ENCODE assay signal across 9 cellular contexts in genomic region chr12:91361864-91362263, GRCh38.
A peak's percentile ranks its signal among the peaks of the same experiment; 100 is the strongest.
DNase-seq lines count a peak whose midpoint lies in the region; ATAC-seq and TF ChIP-seq lines count a peak whose summit lies in the region.
"Had no signal": no experiment of that assay in that cellular context is flagged by ENCODE, and none has a peak within 500 bp of the region (broad histone marks: within the 10 kb centered on the region; RNA-seq: fewer than 3 reads in every experiment).

No MANE protein-coding gene starts in this region.

- H3K27ac ChIP-seq in tibial nerve: no peak overlapping the region

- POLR2A ChIA-PET in activated CD8-positive, alpha-beta T cell treated with anti-CD3 and anti-CD28 coated beads for 36 hours (lab: Charles Lee): no interaction called here
- POLR2A ChIA-PET in activated CD8-positive, alpha-beta T cell treated with anti-CD3 and anti-CD28 coated beads, Interleukin-2, amount 10 ng/mL, durations not matched to agents 7 days and 5 days (lab: Charles Lee): no interaction called here

- peaks cover 0 to 7% (median 0%) of the 10 kb centered on the region in 4 donors for H3K4me1 ChIP-seq in tibial nerve

- ATAC-seq in activated CD8-positive, alpha-beta T cell treated with anti-CD3 and anti-CD28 coated beads for 36 hours: peak; percentile 60
- ATAC-seq in activated CD8-positive, alpha-beta T cell treated with anti-CD3 and anti-CD28 coated beads, Interleukin-2, amount 10 ng/mL, durations not matched to agents 7 days and 5 days: no peak

- H3K27me3 ChIP-seq in tibial nerve: no peaks in the 10 kb centered on the region

- H3K9me3 Mint-ChIP-seq in activated CD8-positive, alpha-beta T cell treated with anti-CD3 and anti-CD28 coated beads for 36 hours: no peaks in the 10 kb centered on the region
- no peaks in the 10 kb centered on the region for H3K9me3 Mint-ChIP-seq in activated CD8-positive, alpha-beta T cell treated with anti-CD3 and anti-CD28 coated beads, Interleukin-2, amount 10 ng/mL, durations not matched to agents 7 days and 5 days (ENCODE audit: insufficient read depth)

- WGBS in tibial nerve, 2 donors: 19 to 20% methylated on average over 5 of the region's 5 CpGs

- peak; percentile 63 for TF ChIP-seq CTCF in activated CD8-positive, alpha-beta T cell treated with anti-CD3 and anti-CD28 coated beads for 36 hours (IDR thresholded peaks at IDR 0.05)
- TF ChIP-seq CTCF in NB4 (IDR thresholded peaks at IDR 0.05; ENCODE audit: low read depth, low read length) (peak; percentile 51), WI38 (IDR thresholded peaks at IDR 0.05; ENCODE audit: low read depth, low read length) (peak; percentile 35; the same call in 1 of the 2 replicates), tibial nerve (IDR thresholded peaks at IDR 0.05) (peak; percentile 54 to 72 (median 68))

- H3K36me3 ChIP-seq in tibial nerve: no peaks in the 10 kb centered on the region

- H3K4me3 ChIP-seq in NB4 (ENCODE audit: low read depth, low read length): no peak overlapping the region
- H3K4me3 ChIP-seq in WI38 (ENCODE audit: low read depth, low read length): no peak overlapping the region
- H3K4me3 ChIP-seq in tibial nerve: no peak overlapping the region

- CTCF ChIA-PET in activated CD8-positive, alpha-beta T cell treated with anti-CD3 and anti-CD28 coated beads for 36 hours (lab: Charles Lee): interaction anchor here (0.9 to 2.3 kb wide), 5 partner anchors 8 to 118 kb away, joined by 3 to 12 read pairs (median 5); no protein-coding TSS in a partner anchor
- CTCF ChIA-PET in activated CD8-positive, alpha-beta T cell treated with anti-CD3 and anti-CD28 coated beads, Interleukin-2, amount 10 ng/mL, durations not matched to agents 7 days and 5 days (lab: Charles Lee): interaction anchor here (0.6 to 1.9 kb wide), 3 partner anchors 10 to 589 kb away, joined by 3 to 8 read pairs (median 4); no protein-coding TSS in a partner anchor

- DNase-seq in activated CD8-positive, alpha-beta T cell treated with anti-CD3 and anti-CD28 coated beads for 36 hours: no peak
- DNase-seq in activated CD8-positive, alpha-beta T cell treated with anti-CD3 and anti-CD28 coated beads, Interleukin-2, amount 10 ng/mL, durations not matched to agents 7 days and 5 days: no peak
- peak; percentile 54 for DNase-seq in NB4 (ENCODE audit: low read depth)
- DNase-seq in iPS-NIHi7 (ENCODE audit: extremely low spot score): peak; percentile 16
- DNase-seq in tibial nerve (ENCODE audit: low spot score in 2 of 2): no peak
- DNase-seq in stimulated activated CD4-positive, alpha-beta T cell treated with anti-CD3 and anti-CD28 coated beads, Interleukin-4, amount 100 ng/mL, for 4 hours: no peak
- no peak for DNase-seq in GF-D8 (lab: John Stamatoyannopoulos, UW)

- H3K4me1 Mint-ChIP-seq in activated CD8-positive, alpha-beta T cell treated with anti-CD3 and anti-CD28 coated beads for 36 hours (ENCODE audit: low read depth): no peaks in the 10 kb centered on the region
- H3K4me1 Mint-ChIP-seq in activated CD8-positive, alpha-beta T cell treated with anti-CD3 and anti-CD28 coated beads, Interleukin-2, amount 10 ng/mL, durations not matched to agents 7 days and 5 days (ENCODE audit: low read depth): no peaks in the 10 kb centered on the region

- no peak overlapping the region for H3K4me3 Mint-ChIP-seq in activated CD8-positive, alpha-beta T cell treated with anti-CD3 and anti-CD28 coated beads for 36 hours
- no peak overlapping the region for H3K4me3 Mint-ChIP-seq in activated CD8-positive, alpha-beta T cell treated with anti-CD3 and anti-CD28 coated beads, Interleukin-2, amount 10 ng/mL, durations not matched to agents 7 days and 5 days
- H3K4me3 Mint-ChIP-seq: activated naive CD8-positive, alpha-beta T cell had no signal

- no peak for TF ChIP-seq EP300 in tibial nerve (IDR thresholded peaks at IDR 0.05)

- no peaks in the 10 kb centered on the region for H3K9me3 ChIP-seq in tibial nerve

- H3K27ac Mint-ChIP-seq in activated CD8-positive, alpha-beta T cell treated with anti-CD3 and anti-CD28 coated beads for 36 hours: no peak overlapping the region
- H3K27ac Mint-ChIP-seq in activated CD8-positive, alpha-beta T cell treated with anti-CD3 and anti-CD28 coated beads, Interleukin-2, amount 10 ng/mL, durations not matched to agents 7 days and 5 days: no peak overlapping the region
- H3K27ac Mint-ChIP-seq: activated naive CD8-positive, alpha-beta T cell had no signal

- no peaks in the 10 kb centered on the region for H3K27me3 Mint-ChIP-seq in activated CD8-positive, alpha-beta T cell treated with anti-CD3 and anti-CD28 coated beads for 36 hours
- peaks cover 10% of the 10 kb centered on the region for H3K27me3 Mint-ChIP-seq in activated CD8-positive, alpha-beta T cell treated with anti-CD3 and anti-CD28 coated beads, Interleukin-2, amount 10 ng/mL, durations not matched to agents 7 days and 5 days (ENCODE audit: low read depth)

- H3K36me3 Mint-ChIP-seq in activated CD8-positive, alpha-beta T cell treated with anti-CD3 and anti-CD28 coated beads for 36 hours (ENCODE audit: low read depth): no peaks in the 10 kb centered on the region
- no peaks in the 10 kb centered on the region for H3K36me3 Mint-ChIP-seq in activated CD8-positive, alpha-beta T cell treated with anti-CD3 and anti-CD28 coated beads, Interleukin-2, amount 10 ng/mL, durations not matched to agents 7 days and 5 days (ENCODE audit: low read depth)
- H3K36me3 Mint-ChIP-seq: activated naive CD8-positive, alpha-beta T cell had no signal

- TF ChIP-seq POLR2A in NB4 (IDR thresholded peaks at IDR 0.05; ENCODE audit: extremely low read depth, insufficient read length) (no peak), tibial nerve (IDR thresholded peaks at IDR 0.05) (no peak)

- intact Hi-C loops in activated CD8-positive, alpha-beta T cell treated with anti-CD3 and anti-CD28 coated beads for 36 hours (cut with micrococcal nuclease): loop anchor here (10.0 kb wide), 1 partner anchor 1293 kb away; no protein-coding TSS in a partner anchor

Comparison
In these comparisons a context has a peak if more than half of its experiments do, and no peak if none do; other contexts are left out.
1. DNase-seq: peak in NB4 (single experiment) and iPS-NIHi7 (single experiment); none in activated CD8-positive, alpha-beta T cell treated with anti-CD3 and anti-CD28 coated beads for 36 hours (single experiment), activated CD8-positive, alpha-beta T cell treated with anti-CD3 and anti-CD28 coated beads, Interleukin-2, amount 10 ng/mL, durations not matched to agents 7 days and 5 days (single experiment), tibial nerve (0 of 2), stimulated activated CD4-positive, alpha-beta T cell treated with anti-CD3 and anti-CD28 coated beads, Interleukin-4, amount 100 ng/mL, for 4 hours (0 of 2) and GF-D8 (single experiment).
2. Peak in every context shown above with its lines, with median percentiles within 50 percentile points of each other: CTCF ChIP-seq.